In the genomic region with DNA sequence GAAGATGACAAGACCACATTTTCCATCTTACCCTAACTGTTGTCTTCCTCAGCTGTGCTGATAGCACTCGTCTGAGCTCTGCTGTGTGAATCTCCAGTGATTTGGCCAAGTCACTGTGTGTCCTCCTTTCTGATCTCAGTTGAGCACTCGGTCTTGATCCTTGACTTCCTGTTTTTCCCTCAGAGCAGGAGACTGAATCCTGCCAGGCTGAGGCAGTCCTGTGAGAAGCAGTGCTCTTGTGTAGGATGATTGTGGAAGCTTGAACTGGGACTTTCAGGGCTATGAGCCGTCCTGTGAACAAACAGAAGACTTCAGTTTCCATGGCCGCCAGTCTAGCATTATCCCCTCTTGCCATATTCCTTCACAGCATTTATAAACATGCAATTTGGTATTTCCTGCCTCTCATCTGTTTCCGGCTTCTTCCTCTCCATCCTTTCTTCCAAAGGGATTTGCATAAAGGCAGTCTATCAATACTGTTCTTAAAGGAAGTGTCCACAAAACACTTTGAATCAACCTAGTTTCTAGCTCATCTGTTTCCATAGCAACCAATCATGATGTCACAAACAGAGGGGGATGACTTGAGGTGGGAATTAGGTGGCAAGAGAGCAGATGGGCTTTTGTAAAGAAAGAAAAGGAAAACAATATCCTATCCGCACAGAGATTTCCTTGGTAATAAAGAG, we compare ENCODE assay signal across 1 cellular context.
TF ChIP-seq lines count a peak whose summit lies in the region.

No MANE protein-coding gene starts in this region.

TF ChIP-seq in HepG2, 621 proteins besides CTCF, POLR2A, EP300 and RAD21:
- TF ChIP-seq RFX1 (IDR thresholded peaks at IDR 0.05) (peak; percentile 24; the same call in 1 of the 2 replicates), TOE1 (CRISPR knock-in tag; IDR thresholded peaks at IDR 0.05) (no peak), NR1H2 (CRISPR knock-in tag; IDR thresholded peaks at IDR 0.05; ENCODE audit: borderline replicate concordance, low read depth) (no peak)
